ENCODE assay signal across 9 cellular contexts in the genomic region with DNA sequence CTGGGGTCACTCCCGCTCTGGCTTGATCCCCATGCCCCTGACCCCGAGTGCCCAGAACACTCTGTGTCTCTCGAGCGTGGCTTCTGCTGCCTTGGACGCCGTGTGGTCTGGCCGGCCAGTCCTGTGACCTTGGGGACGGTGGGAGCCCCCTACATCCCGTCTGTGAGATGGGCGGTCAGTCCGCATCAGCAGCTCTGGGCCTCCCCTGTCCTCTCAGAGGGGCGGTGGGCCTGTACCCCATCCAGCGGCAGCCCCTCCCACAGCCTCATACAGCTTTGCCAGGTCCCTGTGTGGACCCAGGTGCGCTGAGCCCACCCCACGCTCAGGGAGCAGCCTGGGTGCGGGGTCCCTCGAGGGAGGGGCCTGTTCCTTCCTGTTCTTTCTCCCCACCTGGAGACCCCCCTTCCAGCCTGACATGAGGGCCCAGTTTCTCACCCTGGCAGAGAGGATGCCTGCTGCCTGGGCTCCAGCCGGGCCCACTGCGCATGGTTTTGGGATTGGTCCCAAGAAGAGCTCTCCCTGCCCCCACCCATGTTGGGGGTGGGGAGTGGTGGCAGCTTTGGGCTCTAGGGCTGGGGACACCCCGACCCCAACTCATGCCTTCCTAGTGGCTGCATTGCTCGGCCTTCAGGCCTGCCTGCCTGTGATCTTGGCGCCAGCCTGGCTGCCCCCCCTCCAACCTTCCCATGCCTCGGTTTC. TPM values are rescaled to one million over a fixed set of nuclear protein-coding genes. Genes with fewer than 3 reads are reported as not detected.
DNase-seq lines count a peak whose midpoint lies in the region; ATAC-seq and TF ChIP-seq lines count a peak whose summit lies in the region.
"Had no signal": no experiment of that assay in that cellular context is flagged by ENCODE, and none has a peak within 500 bp of the region (broad histone marks: within the 10 kb centered on the region; RNA-seq: fewer than 3 reads in every experiment).

No MANE protein-coding gene starts in this region.

- TF ChIP-seq POLR2A in testis (IDR thresholded peaks at IDR 0.05): no peak

- H3K4me3 ChIP-seq in ascending aorta (peak overlapping the region; percentile 70 to 88), testis (peak overlapping the region; percentile 77 to 78)

- H3K4me3 Mint-ChIP-seq in T-helper 1 cell treated with Interleukin-12 subunit alpha and Interleukin-12 subunit beta and Interleukin-4 antibody, amounts not matched to agents 30 μg/mL and 1 μg/mL, for 36 hours: peak overlapping the region; percentile 90
- peak overlapping the region; percentile 70 to 85 (median 84) for H3K4me3 Mint-ChIP-seq in immature natural killer cell

- H3K27me3 Mint-ChIP-seq in T-helper 1 cell treated with Interleukin-12 subunit alpha and Interleukin-12 subunit beta and Interleukin-4 antibody, amounts not matched to agents 30 μg/mL and 1 μg/mL, for 36 hours (ENCODE audit: low read depth): no peaks in the 10 kb centered on the region
- H3K27me3 Mint-ChIP-seq in immature natural killer cell (ENCODE audit: low read depth in 3 of 3): peaks cover 5% of the 10 kb centered on the region in 3 donors

- H3K36me3 ChIP-seq in ascending aorta: no peaks in the 10 kb centered on the region
- H3K36me3 ChIP-seq in testis (ENCODE audit: low read depth, missing control alignments): no peaks in the 10 kb centered on the region

- peaks cover 3% of the 10 kb centered on the region for H3K36me3 Mint-ChIP-seq in T-helper 1 cell treated with Interleukin-12 subunit alpha and Interleukin-12 subunit beta and Interleukin-4 antibody, amounts not matched to agents 30 μg/mL and 1 μg/mL, for 36 hours (ENCODE audit: low read depth)
- H3K36me3 Mint-ChIP-seq in immature natural killer cell: no peaks in the 10 kb centered on the region

- no peaks in the 10 kb centered on the region for H3K27me3 ChIP-seq in ascending aorta
- H3K27me3 ChIP-seq in testis: no peaks in the 10 kb centered on the region

- peak overlapping the region; percentile 83 for H3K27ac Mint-ChIP-seq in T-helper 1 cell treated with Interleukin-12 subunit alpha and Interleukin-12 subunit beta and Interleukin-4 antibody, amounts not matched to agents 30 μg/mL and 1 μg/mL, for 36 hours
- H3K27ac Mint-ChIP-seq in immature natural killer cell: peak overlapping the region; percentile 11 to 85 (median 68)

- H3K9me3 ChIP-seq in ascending aorta (no peaks in the 10 kb centered on the region), testis (no peaks in the 10 kb centered on the region)

- no peak for DNase-seq in T-helper 1 cell
- DNase-seq in ascending aorta (ENCODE audit: low spot score in 2 of 2): no peak
- DNase-seq in immature natural killer cell: no peak
- DNase-seq in testis: no peak
- no peak for DNase-seq in NCI-H69 (lab: John Stamatoyannopoulos, UW)
- no peak for DNase-seq in activated CD8-positive, alpha-beta memory T cell treated with anti-CD3 and anti-CD28 coated beads, Interleukin-2, amount 50 U/mL, for 4 hours
- DNase-seq: amygdala had no signal

- 24 to 33% methylated on average over 9 to 23 of the region's 23 CpGs for WGBS in testis, 2 donors

- H3K27ac ChIP-seq in ascending aorta (peak overlapping the region; percentile 28 to 66), testis (peak overlapping the region; percentile 60 to 79)

- no peak for ATAC-seq in GM21723 (IDR thresholded peaks at IDR 0.05; ENCODE audit: unreplicated experiment)

- TF ChIP-seq CTCF in ascending aorta (IDR thresholded peaks at IDR 0.05): no peak
- no peak for TF ChIP-seq CTCF in testis (IDR thresholded peaks at IDR 0.05)

- intact Hi-C loops in ascending aorta (cut with DNase I): no loop called here
- intact Hi-C loops in testis (cut with DNase I; ENCODE audit: low total_unique reads): no loop called here

- H3K4me1 Mint-ChIP-seq in T-helper 1 cell treated with Interleukin-12 subunit alpha and Interleukin-12 subunit beta and Interleukin-4 antibody, amounts not matched to agents 30 μg/mL and 1 μg/mL, for 36 hours (ENCODE audit: low read depth): peaks cover 9% of the 10 kb centered on the region
- peaks cover 29 to 36% of the 10 kb centered on the region in 2 donors for H3K4me1 Mint-ChIP-seq in immature natural killer cell

- H3K4me1 ChIP-seq in ascending aorta: peaks cover 10 to 22% of the 10 kb centered on the region in 2 donors
- peaks cover 33% of the 10 kb centered on the region for H3K4me1 ChIP-seq in testis

- no peaks in the 10 kb centered on the region for H3K9me3 Mint-ChIP-seq in T-helper 1 cell treated with Interleukin-12 subunit alpha and Interleukin-12 subunit beta and Interleukin-4 antibody, amounts not matched to agents 30 μg/mL and 1 μg/mL, for 36 hours
- H3K9me3 Mint-ChIP-seq in immature natural killer cell: no peaks in the 10 kb centered on the region

RNA-seq across cellular contexts. Expression of a gene that starts 1.5 kb away (rescaled TPM):
- 118 TPM for total RNA-seq in ascending aorta
- 1 to 10 TPM in 2 of 3 donors, under 1 TPM in 1; 0.82 to 3.0 (median 2.8) TPM for polyA plus RNA-seq in immature natural killer cell
- 100 to 1,000 TPM; 118 to 120 TPM for total RNA-seq in testis
- polyA plus RNA-seq in testis (ENCODE audit: insufficient read depth, low read depth, low replicate concordance): 135 TPM

RNA-seq across cellular contexts. Expression of a gene that starts 22.8 kb away (rescaled TPM):
- not detected for total RNA-seq in ascending aorta
- polyA plus RNA-seq in immature natural killer cell: 1 to 10 TPM in 1 of 3 donors, under 1 TPM in 2; 0.52 to 1.0 (median 0.79) TPM
- 1 to 10 TPM; 5.2 to 6.6 TPM for total RNA-seq in testis
- polyA plus RNA-seq in testis (ENCODE audit: insufficient read depth, low read depth, low replicate concordance): 21.5 TPM

RNA-seq across cellular contexts. Expression of a gene that starts 53.5 kb away (rescaled TPM):
- total RNA-seq in ascending aorta (665 TPM), testis (100 to 1,000 TPM; 114 to 159 TPM)
- polyA plus RNA-seq in immature natural killer cell (10 to 100 TPM in 2 of 3 donors, 1 to 10 TPM in 1; 5.7 to 30.2 (median 18.1) TPM), testis (ENCODE audit: insufficient read depth, low read depth, low replicate concordance) (121 TPM)
